Comparison of ENCODE assay signal across 8 cellular contexts in genomic region chr14:63642656-63643382, GRCh38. TPM values are rescaled to one million over a fixed set of nuclear protein-coding genes. Genes with fewer than 3 reads are reported as not detected.
A peak's percentile ranks its signal among the peaks of the same experiment; 100 is the strongest.
DNase-seq lines count a peak whose midpoint lies in the region; TF ChIP-seq lines count a peak whose summit lies in the region.

No MANE protein-coding gene starts in this region.

- TF ChIP-seq CTCF in testis (IDR thresholded peaks at IDR 0.05) = no peak

- H3K27ac ChIP-seq in testis = peak overlapping the region; percentile 90 to 91

- in situ Hi-C loops in KBM-7 (cut with MboI; ENCODE audit: low pct_unique_long_range_greater_than_20kb, low sequenced_read_pairs) = no loop called here

- TF ChIP-seq POLR2A in testis (IDR thresholded peaks at IDR 0.05) = no peak

- H3K9me3 ChIP-seq in iPS-18c (ENCODE audit: control insufficient read depth, insufficient read depth, low read length) (no peaks in the 10 kb centered on the region), testis (no peaks in the 10 kb centered on the region)

- no peaks in the 10 kb centered on the region for H3K27me3 ChIP-seq in testis

- H3K9me3 Mint-ChIP-seq in T-helper 2 cell treated with Interferon-gamma antibody and Interleukin-4, amounts not matched to agents 5 μg/mL and 100 μg/mL, for 36 hours = no peaks in the 10 kb centered on the region
- no peaks in the 10 kb centered on the region for H3K9me3 Mint-ChIP-seq in activated T-helper 1 cell treated with anti-CD3 and anti-CD28 coated beads, Interleukin-12 subunit alpha, Interleukin-12 subunit beta, Interleukin-2, Interleukin-4 antibody, amounts not matched to agents 30 ng/mL and 10 ng/mL and 1 ng/mL, durations not matched to agents 14 hours and 24 hours and 36 hours

- intact Hi-C loops in activated T-helper 1 cell treated with anti-CD3 and anti-CD28 coated beads, Interleukin-12 subunit alpha, Interleukin-12 subunit beta, Interleukin-2, Interleukin-4 antibody, amounts not matched to agents 30 ng/mL and 10 ng/mL and 1 ng/mL, durations not matched to agents 14 hours and 24 hours and 36 hours (cut with micrococcal nuclease) = loop anchor here (1.0 to 5.0 kb wide), 3 partner anchors 7 to 654 kb away; partner anchors contain the start of gene SYNE2
- intact Hi-C loops in testis (cut with DNase I; ENCODE audit: low total_unique reads) = no loop called here

- H3K27me3 Mint-ChIP-seq in T-helper 2 cell treated with Interferon-gamma antibody and Interleukin-4, amounts not matched to agents 5 μg/mL and 100 μg/mL, for 36 hours (ENCODE audit: low read depth) = no peaks in the 10 kb centered on the region
- no peaks in the 10 kb centered on the region for H3K27me3 Mint-ChIP-seq in activated T-helper 1 cell treated with anti-CD3 and anti-CD28 coated beads, Interleukin-12 subunit alpha, Interleukin-12 subunit beta, Interleukin-2, Interleukin-4 antibody, amounts not matched to agents 30 ng/mL and 10 ng/mL and 1 ng/mL, durations not matched to agents 14 hours and 24 hours and 36 hours (ENCODE audit: insufficient read depth)

- peaks cover 4% of the 10 kb centered on the region for H3K4me1 ChIP-seq in testis

- H3K36me3 Mint-ChIP-seq in T-helper 2 cell treated with Interferon-gamma antibody and Interleukin-4, amounts not matched to agents 5 μg/mL and 100 μg/mL, for 36 hours (ENCODE audit: low read depth) = peaks cover 20% of the 10 kb centered on the region
- peaks cover 12% of the 10 kb centered on the region for H3K36me3 Mint-ChIP-seq in activated T-helper 1 cell treated with anti-CD3 and anti-CD28 coated beads, Interleukin-12 subunit alpha, Interleukin-12 subunit beta, Interleukin-2, Interleukin-4 antibody, amounts not matched to agents 30 ng/mL and 10 ng/mL and 1 ng/mL, durations not matched to agents 14 hours and 24 hours and 36 hours (ENCODE audit: low read depth)

- DNase-seq in T-helper 2 cell treated with Interferon-gamma antibody and Interleukin-4, amounts not matched to agents 5 μg/mL and 100 μg/mL, for 36 hours (ENCODE audit: low spot score) = no peak
- no peak for DNase-seq in T-helper 2 cell
- DNase-seq in activated T-helper 1 cell treated with anti-CD3 and anti-CD28 coated beads, Interleukin-12 subunit alpha, Interleukin-12 subunit beta, Interleukin-2, Interleukin-4 antibody, amounts not matched to agents 30 ng/mL and 10 ng/mL and 1 ng/mL, durations not matched to agents 14 hours and 24 hours and 36 hours (ENCODE audit: low spot score) = no peak
- no peak for DNase-seq in testis
- no peak for DNase-seq in KBM-7
- DNase-seq in NCI-H524 treated with DMSO at 0.1 percent for 48 hours (lab: John Stamatoyannopoulos, UW) = no peak
- DNase-seq in NCI-H1694 (lab: John Stamatoyannopoulos, UW) = no peak

- peak overlapping the region; percentile 89 for H3K27ac Mint-ChIP-seq in T-helper 2 cell treated with Interferon-gamma antibody and Interleukin-4, amounts not matched to agents 5 μg/mL and 100 μg/mL, for 36 hours
- peak overlapping the region; percentile 98 for H3K27ac Mint-ChIP-seq in activated T-helper 1 cell treated with anti-CD3 and anti-CD28 coated beads, Interleukin-12 subunit alpha, Interleukin-12 subunit beta, Interleukin-2, Interleukin-4 antibody, amounts not matched to agents 30 ng/mL and 10 ng/mL and 1 ng/mL, durations not matched to agents 14 hours and 24 hours and 36 hours

- no peaks in the 10 kb centered on the region for H3K36me3 ChIP-seq in testis (ENCODE audit: low read depth, missing control alignments)

- peak overlapping the region; percentile 82 for H3K4me3 Mint-ChIP-seq in T-helper 2 cell treated with Interferon-gamma antibody and Interleukin-4, amounts not matched to agents 5 μg/mL and 100 μg/mL, for 36 hours
- peak overlapping the region; percentile 88 for H3K4me3 Mint-ChIP-seq in activated T-helper 1 cell treated with anti-CD3 and anti-CD28 coated beads, Interleukin-12 subunit alpha, Interleukin-12 subunit beta, Interleukin-2, Interleukin-4 antibody, amounts not matched to agents 30 ng/mL and 10 ng/mL and 1 ng/mL, durations not matched to agents 14 hours and 24 hours and 36 hours

- peaks cover 28% of the 10 kb centered on the region for H3K4me1 Mint-ChIP-seq in T-helper 2 cell treated with Interferon-gamma antibody and Interleukin-4, amounts not matched to agents 5 μg/mL and 100 μg/mL, for 36 hours (ENCODE audit: low read depth)
- H3K4me1 Mint-ChIP-seq in activated T-helper 1 cell treated with anti-CD3 and anti-CD28 coated beads, Interleukin-12 subunit alpha, Interleukin-12 subunit beta, Interleukin-2, Interleukin-4 antibody, amounts not matched to agents 30 ng/mL and 10 ng/mL and 1 ng/mL, durations not matched to agents 14 hours and 24 hours and 36 hours (ENCODE audit: low read depth) = peaks cover 27% of the 10 kb centered on the region

- WGBS in testis, 2 donors = 46 to 53% methylated on average over 8 of the region's 8 CpGs

- H3K4me3 ChIP-seq in iPS-18c (ENCODE audit: insufficient read depth, low read depth, low read length) (peak overlapping the region; percentile 73), testis (peak overlapping the region; percentile 52 to 61)

RNA-seq across cellular contexts. Expression of gene WDR89, which starts 1.1 kb away (rescaled TPM):
- total RNA-seq in activated T-helper 1 cell treated with anti-CD3 and anti-CD28 coated beads, Interleukin-12 subunit alpha, Interleukin-12 subunit beta, Interleukin-2, Interleukin-4 antibody, amounts not matched to agents 30 ng/mL and 10 ng/mL and 1 ng/mL, durations not matched to agents 14 hours and 24 hours and 36 hours = 26.8 and 27.4 TPM in 2 replicates
- 10 to 100 TPM in 1 of 2 donors, 1 to 10 TPM in 1; 8.5 to 10.8 TPM for total RNA-seq in testis
- 6.0 TPM for polyA plus RNA-seq in testis (ENCODE audit: insufficient read depth, low read depth, low replicate concordance)
